16 cellular contexts compared by ENCODE assay signal in the genomic region with DNA sequence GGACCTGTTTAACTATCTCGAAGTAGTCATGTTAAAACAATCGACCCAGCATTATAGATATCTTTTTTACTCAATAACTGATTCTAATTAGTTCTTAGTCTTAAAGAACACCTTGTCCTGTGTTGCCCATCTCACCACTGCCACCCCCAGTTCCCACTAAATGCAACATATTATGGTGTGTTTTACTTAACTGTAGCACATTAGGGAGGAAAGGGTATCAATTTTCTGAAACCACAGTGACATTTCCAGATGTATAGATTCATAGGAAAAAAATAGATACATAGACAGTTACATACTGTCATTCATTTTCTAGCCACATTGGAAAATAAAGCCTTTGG.
DNase-seq lines count a peak whose midpoint lies in the region; ATAC-seq and TF ChIP-seq lines count a peak whose summit lies in the region.
"Had no signal": no experiment of that assay in that cellular context is flagged by ENCODE, and none has a peak within 500 bp of the region (broad histone marks: within the 10 kb centered on the region; RNA-seq: fewer than 3 reads in every experiment).

No MANE protein-coding gene starts in this region.

- H3K4me1 Mint-ChIP-seq in naive B cell, result peaks cover 18 to 36% (median 20%) of the 10 kb centered on the region in 3 donors

- no peak for TF ChIP-seq CTCF in GM06990 (IDR thresholded peaks at IDR 0.05; ENCODE audit: insufficient read depth, low read length, poor library complexity, severe bottlenecking)

- H3K27ac ChIP-seq in angular gyrus (ENCODE audit: low read depth, low read length), result peak overlapping the region; percentile 95
- H3K27ac ChIP-seq: BLaER1 had no signal

- DNase-seq in GM06990 (ENCODE audit: extremely low read depth, insufficient read length) (no peak), MG63 (no peak), naive B cell (no peak), NCI-H187 treated with DMSO at 0.1 percent for 48 hours (lab: John Stamatoyannopoulos, UW) (no peak), KG1 (lab: John Stamatoyannopoulos, UW) (no peak), NCI-H128 (lab: John Stamatoyannopoulos, UW; ENCODE audit: unreplicated experiment) (no peak)
- DNase-seq: activated naive CD8-positive, alpha-beta T cell treated with anti-CD3 and anti-CD28 coated beads, Interleukin-2, amount 10 ng/mL, durations not matched to agents 7 days and 5 days; activated T-cell treated with anti-CD3 and anti-CD28 coated beads, Interleukin-2, amount 50 U/mL, for 48 hours; central memory CD4-positive, alpha-beta T cell; NCI-H446; trophoblast cell had no signal

- H3K4me3 ChIP-seq in GM06990 (replicated peaks; ENCODE audit: low read depth, low read length) (peak overlapping the region; percentile 66), MG63 (peak overlapping the region; percentile 57)

- peaks cover 55 to 65% (median 63%) of the 10 kb centered on the region in 3 donors for H3K27me3 Mint-ChIP-seq in naive B cell

- peak overlapping the region in 3 of 6 donors; percentile 44 to 91 (median 67) for H3K27ac Mint-ChIP-seq in naive B cell
- H3K27ac Mint-ChIP-seq: activated CD8-positive, alpha-beta T cell treated with anti-CD3 and anti-CD28 coated beads for 36 hours; activated naive CD8-positive, alpha-beta T cell treated with anti-CD3 and anti-CD28 coated beads, Interleukin-2, amount 10 ng/mL, durations not matched to agents 7 days and 5 days had no signal

- H3K36me3 ChIP-seq in GM06990 (ENCODE audit: control insufficient read depth, insufficient read depth, low read length) (no peaks in the 10 kb centered on the region), MG63 (peaks cover 31% of the 10 kb centered on the region)
- H3K36me3 ChIP-seq: BLaER1 had no signal

- peaks cover 0 to 74% (median 39%) of the 10 kb centered on the region in 7 donors for H3K9me3 Mint-ChIP-seq in naive B cell
- H3K9me3 Mint-ChIP-seq: stimulated activated effector memory CD8-positive, alpha-beta T cell treated with anti-CD3 and anti-CD28 coated beads, Interleukin-12 subunit alpha, Interleukin-12 subunit beta, amount 100 ng/mL, for 72 hours had no signal

- no peaks in the 10 kb centered on the region for H3K9me3 ChIP-seq in MG63

- H3K27me3 ChIP-seq in GM06990 (replicated peaks; ENCODE audit: control insufficient read depth, insufficient read depth, low read length), result no peaks in the 10 kb centered on the region
- H3K27me3 ChIP-seq in MG63, result no peaks in the 10 kb centered on the region

- H3K4me3 Mint-ChIP-seq in naive B cell, result peak overlapping the region in 6 of 8 donors; percentile 5 to 78 (median 72)

- H3K36me3 Mint-ChIP-seq in naive B cell, result peaks cover 8 to 22% of the 10 kb centered on the region in 2 donors
- H3K36me3 Mint-ChIP-seq: stimulated activated effector memory CD8-positive, alpha-beta T cell treated with anti-CD3 and anti-CD28 coated beads, Interleukin-12 subunit alpha, Interleukin-12 subunit beta, amount 100 ng/mL, for 72 hours had no signal

- ATAC-seq in naive B cell (ENCODE audit: low read depth in 2 of 2) (no peak), HG02938 (IDR thresholded peaks at IDR 0.05; ENCODE audit: unreplicated experiment) (no peak)
